12 cellular contexts compared by ENCODE assay signal in the genomic region with DNA sequence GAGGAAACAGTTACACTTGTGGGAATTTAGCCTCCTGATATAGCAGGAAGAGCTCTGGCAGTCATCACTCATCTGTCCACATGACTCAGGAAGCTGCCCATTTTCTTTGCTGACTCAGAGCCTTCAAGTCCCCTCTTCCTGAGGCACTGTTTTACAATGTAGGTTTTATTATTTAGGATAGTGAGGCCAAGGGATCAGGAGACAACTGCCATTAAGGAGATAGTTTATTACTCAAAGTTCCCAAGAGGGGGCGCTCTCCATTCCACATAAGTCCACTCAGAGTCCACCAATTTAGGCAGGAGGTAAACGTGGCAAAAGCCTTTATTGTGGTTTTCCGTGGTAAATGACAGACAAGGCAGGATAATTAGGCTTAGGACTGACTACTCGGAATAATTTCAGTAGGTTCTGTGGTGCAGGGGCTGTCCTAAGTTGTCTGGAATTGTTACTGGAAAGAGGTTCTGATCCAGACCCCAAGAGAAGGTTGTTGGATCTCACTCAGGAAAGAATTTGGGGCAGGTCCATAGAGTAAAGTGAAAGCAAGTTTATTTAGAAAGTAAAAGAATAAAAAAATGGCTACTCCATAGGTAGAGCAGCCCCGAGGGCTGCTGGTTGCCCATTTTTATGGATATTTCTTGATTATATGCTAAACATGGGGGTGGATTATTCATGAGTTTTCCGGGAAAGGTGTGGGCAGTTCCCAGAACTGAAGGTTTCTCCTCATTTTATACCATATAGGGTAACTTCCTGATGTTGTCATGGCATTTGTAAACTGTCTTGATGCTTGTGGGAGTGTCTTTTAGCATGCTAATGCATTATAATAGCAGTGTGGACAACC.
DNase-seq lines count a peak whose midpoint lies in the region; ATAC-seq and TF ChIP-seq lines count a peak whose summit lies in the region.
"Had no signal": no experiment of that assay in that cellular context is flagged by ENCODE, and none has a peak within 500 bp of the region (broad histone marks: within the 10 kb centered on the region; RNA-seq: fewer than 3 reads in every experiment).

No MANE protein-coding gene starts in this region.

- no peaks in the 10 kb centered on the region for H3K9me3 Mint-ChIP-seq in GM23338

- H3K36me3 ChIP-seq in GM23338 (ENCODE audit: insufficient read depth), result no peaks in the 10 kb centered on the region
- no peaks in the 10 kb centered on the region for H3K36me3 ChIP-seq in PC-9 (ENCODE audit: low read depth)
- H3K36me3 ChIP-seq: adrenal gland had no signal

- no peaks in the 10 kb centered on the region for H3K4me1 ChIP-seq in GM23338 (ENCODE audit: insufficient read depth)
- H3K4me1 ChIP-seq in PC-9 (replicated peaks; ENCODE audit: insufficient read depth), result no peaks in the 10 kb centered on the region

- H3F3A ChIP-seq in GM23338 (replicated peaks; ENCODE audit: low read depth) (no peaks in the 10 kb centered on the region), PC-9 (ENCODE audit: insufficient read depth, low read depth) (no peaks in the 10 kb centered on the region)

- POLR2A ChIA-PET in AG04450 (lab: Yijun Ruan, JAX) (no interaction called here), PC-9 (lab: Charles Lee; ENCODE audit: unreplicated experiment) (no interaction called here)

- H3K4me3 Mint-ChIP-seq in GM23338, result no peak overlapping the region

- H3K36me3 Mint-ChIP-seq in GM23338 (ENCODE audit: low read depth), result no peaks in the 10 kb centered on the region; the same call in 1 of the 3 replicates

- intact Hi-C loops in PC-9 (cut with micrococcal nuclease; ENCODE audit: unreplicated experiment) (no loop called here), left ventricle myocardium superior (cut with micrococcal nuclease) (no loop called here)

- DNase-seq in AG04450 (ENCODE audit: low read depth, low spot score) (no peak), GM23338 (ENCODE audit: low spot score) (peak; percentile 69), PC-9 (no peak), fibroblast of villous mesenchyme (ENCODE audit: low read depth) (peak; percentile 12), 8988T (no peak), amygdala (lab: John Stamatoyannopoulos, UW) (no peak), left ventricle myocardium superior (no peak)
- DNase-seq in stimulated activated naive CD4-positive, alpha-beta T cell treated with Interleukin-2 at 50 U/mL for 16 hours (lab: John Stamatoyannopoulos, UW), result no peak
- DNase-seq: activated CD4-positive, alpha-beta T cell treated with anti-CD3 and anti-CD28 coated beads, Interleukin-2, amount 50 U/mL, for 48 hours; stimulated activated CD4-positive, alpha-beta T cell treated with anti-CD3 and anti-CD28 coated beads, Interleukin-4, amount 100 ng/mL, for 24 hours had no signal

- TF ChIP-seq CTCF in AG04450 (IDR thresholded peaks at IDR 0.05; ENCODE audit: low read depth, low read length), result 0 out of 2 replicates have a peak, but pooled peaks have one; percentile 13
- TF ChIP-seq CTCF in GM23338 (conservative IDR thresholded peaks at IDR 0.05; ENCODE audit: low read depth in 2 of 2), result peak; percentile 47 to 59
- peak; percentile 43; the same call in 1 of the 2 replicates for TF ChIP-seq CTCF in PC-9 (conservative IDR thresholded peaks at IDR 0.05)
- TF ChIP-seq CTCF in fibroblast of villous mesenchyme (IDR thresholded peaks at IDR 0.05; ENCODE audit: insufficient read depth, low read depth, low read length), result no peak

- H4K20me1 ChIP-seq in GM23338 (replicated peaks; ENCODE audit: insufficient read depth), result no peaks in the 10 kb centered on the region
- H4K20me1 ChIP-seq in PC-9 (ENCODE audit: insufficient read depth), result no peaks in the 10 kb centered on the region

- H3K79me2 ChIP-seq in GM23338 (replicated peaks; ENCODE audit: insufficient read depth), result no peaks in the 10 kb centered on the region
- H3K79me2 ChIP-seq in PC-9 (ENCODE audit: low read depth), result no peaks in the 10 kb centered on the region

- H3K27me3 Mint-ChIP-seq in GM23338 (ENCODE audit: insufficient read depth, low read depth, poor library complexity), result no peaks in the 10 kb centered on the region

- H2AFZ ChIP-seq in GM23338 (no peak overlapping the region), PC-9 (no peak overlapping the region)

- H3K9me2 ChIP-seq in GM23338 (ENCODE audit: insufficient read depth) (no peaks in the 10 kb centered on the region), PC-9 (ENCODE audit: insufficient read depth) (no peaks in the 10 kb centered on the region)

- H3K4me3 ChIP-seq in AG04450 (ENCODE audit: low read depth, low read length) (no peak overlapping the region), GM23338 (no peak overlapping the region), PC-9 (no peak overlapping the region), fibroblast of villous mesenchyme (ENCODE audit: low read depth, low read length) (no peak overlapping the region)
- H3K4me3 ChIP-seq: adrenal gland had no signal

- ATAC-seq in GM23338 (no peak), left ventricle myocardium superior (no peak)

- no peak overlapping the region for H3K27ac Mint-ChIP-seq in GM23338

- H3K27ac ChIP-seq in AG04450 (ENCODE audit: low read depth, low read length) (no peak overlapping the region), GM23338 (ENCODE audit: low read depth) (no peak overlapping the region), PC-9 (no peak overlapping the region)
- H3K27ac ChIP-seq: adrenal gland, RWPE1 had no signal

- H3K27me3 ChIP-seq in AG04450 (ENCODE audit: control insufficient read depth, insufficient read depth, low read length), result no peaks in the 10 kb centered on the region
- no peaks in the 10 kb centered on the region for H3K27me3 ChIP-seq in GM23338 (ENCODE audit: insufficient read depth)
- no peaks in the 10 kb centered on the region for H3K27me3 ChIP-seq in PC-9 (ENCODE audit: insufficient read depth, low read depth)
- H3K27me3 ChIP-seq: adrenal gland had no signal

- no peak overlapping the region for H3K4me2 ChIP-seq in GM23338
- no peak overlapping the region for H3K4me2 ChIP-seq in PC-9

- CTCF ChIA-PET in AG04450 (lab: Charles Lee), result no interaction called here
- CTCF ChIA-PET in PC-9 (lab: Charles Lee), result no interaction called here

- no TSS peak for BruUV-seq in PC-9 (replicated peaks; lab: Mats Ljungman, UMichigan)

- H3K9me3 ChIP-seq in AG04450 (ENCODE audit: control insufficient read depth, insufficient read depth, low read length) (no peaks in the 10 kb centered on the region), PC-9 (ENCODE audit: insufficient read depth, low read depth) (no peaks in the 10 kb centered on the region)
- H3K9me3 ChIP-seq: adrenal gland had no signal

- no peaks in the 10 kb centered on the region; the same call in 2 of the 3 replicates for H3K4me1 Mint-ChIP-seq in GM23338

TF ChIP-seq in GM23338, 12 proteins besides CTCF, POLR2A, EP300 and RAD21 (continues in another document):
- TF ChIP-seq, protein P1, sequence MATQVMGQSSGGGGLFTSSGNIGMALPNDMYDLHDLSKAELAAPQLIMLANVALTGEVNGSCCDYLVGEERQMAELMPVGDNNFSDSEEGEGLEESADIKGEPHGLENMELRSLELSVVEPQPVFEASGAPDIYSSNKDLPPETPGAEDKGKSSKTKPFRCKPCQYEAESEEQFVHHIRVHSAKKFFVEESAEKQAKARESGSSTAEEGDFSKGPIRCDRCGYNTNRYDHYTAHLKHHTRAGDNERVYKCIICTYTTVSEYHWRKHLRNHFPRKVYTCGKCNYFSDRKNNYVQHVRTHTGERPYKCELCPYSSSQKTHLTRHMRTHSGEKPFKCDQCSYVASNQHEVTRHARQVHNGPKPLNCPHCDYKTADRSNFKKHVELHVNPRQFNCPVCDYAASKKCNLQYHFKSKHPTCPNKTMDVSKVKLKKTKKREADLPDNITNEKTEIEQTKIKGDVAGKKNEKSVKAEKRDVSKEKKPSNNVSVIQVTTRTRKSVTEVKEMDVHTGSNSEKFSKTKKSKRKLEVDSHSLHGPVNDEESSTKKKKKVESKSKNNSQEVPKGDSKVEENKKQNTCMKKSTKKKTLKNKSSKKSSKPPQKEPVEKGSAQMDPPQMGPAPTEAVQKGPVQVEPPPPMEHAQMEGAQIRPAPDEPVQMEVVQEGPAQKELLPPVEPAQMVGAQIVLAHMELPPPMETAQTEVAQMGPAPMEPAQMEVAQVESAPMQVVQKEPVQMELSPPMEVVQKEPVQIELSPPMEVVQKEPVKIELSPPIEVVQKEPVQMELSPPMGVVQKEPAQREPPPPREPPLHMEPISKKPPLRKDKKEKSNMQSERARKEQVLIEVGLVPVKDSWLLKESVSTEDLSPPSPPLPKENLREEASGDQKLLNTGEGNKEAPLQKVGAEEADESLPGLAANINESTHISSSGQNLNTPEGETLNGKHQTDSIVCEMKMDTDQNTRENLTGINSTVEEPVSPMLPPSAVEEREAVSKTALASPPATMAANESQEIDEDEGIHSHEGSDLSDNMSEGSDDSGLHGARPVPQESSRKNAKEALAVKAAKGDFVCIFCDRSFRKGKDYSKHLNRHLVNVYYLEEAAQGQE (IDR thresholded peaks at IDR 0.05; ENCODE audit: unreplicated experiment), result no peak
- TF ChIP-seq NANOG (IDR thresholded peaks at IDR 0.05; ENCODE audit: borderline replicate concordance), result no peak
- TF ChIP-seq EZH2 (IDR thresholded peaks at IDR 0.05; ENCODE audit: low read depth, unreplicated experiment), result no peak
- TF ChIP-seq EZH2phosphoT487 (IDR thresholded peaks at IDR 0.05; ENCODE audit: unreplicated experiment), result no peak
- no peak for TF ChIP-seq POLR2AphosphoS5 (IDR thresholded peaks at IDR 0.05; ENCODE audit: low read depth)
- TF ChIP-seq, protein P2, sequence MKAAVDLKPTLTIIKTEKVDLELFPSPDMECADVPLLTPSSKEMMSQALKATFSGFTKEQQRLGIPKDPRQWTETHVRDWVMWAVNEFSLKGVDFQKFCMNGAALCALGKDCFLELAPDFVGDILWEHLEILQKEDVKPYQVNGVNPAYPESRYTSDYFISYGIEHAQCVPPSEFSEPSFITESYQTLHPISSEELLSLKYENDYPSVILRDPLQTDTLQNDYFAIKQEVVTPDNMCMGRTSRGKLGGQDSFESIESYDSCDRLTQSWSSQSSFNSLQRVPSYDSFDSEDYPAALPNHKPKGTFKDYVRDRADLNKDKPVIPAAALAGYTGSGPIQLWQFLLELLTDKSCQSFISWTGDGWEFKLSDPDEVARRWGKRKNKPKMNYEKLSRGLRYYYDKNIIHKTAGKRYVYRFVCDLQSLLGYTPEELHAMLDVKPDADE (IDR thresholded peaks at IDR 0.05), result no peak

Comparison
In these comparisons a context has a peak if more than half of its experiments do, and no peak if none do; other contexts are left out.
1. DNase-seq: peak in GM23338 (single experiment) and fibroblast of villous mesenchyme (single experiment); none in AG04450 (single experiment), PC-9 (0 of 2), 8988T (single experiment), amygdala (0 of 56), left ventricle myocardium superior (single experiment) and stimulated activated naive CD4-positive, alpha-beta T cell treated with Interleukin-2 at 50 U/mL for 16 hours (single experiment).